21 cellular contexts compared by ENCODE assay signal in the genomic region with DNA sequence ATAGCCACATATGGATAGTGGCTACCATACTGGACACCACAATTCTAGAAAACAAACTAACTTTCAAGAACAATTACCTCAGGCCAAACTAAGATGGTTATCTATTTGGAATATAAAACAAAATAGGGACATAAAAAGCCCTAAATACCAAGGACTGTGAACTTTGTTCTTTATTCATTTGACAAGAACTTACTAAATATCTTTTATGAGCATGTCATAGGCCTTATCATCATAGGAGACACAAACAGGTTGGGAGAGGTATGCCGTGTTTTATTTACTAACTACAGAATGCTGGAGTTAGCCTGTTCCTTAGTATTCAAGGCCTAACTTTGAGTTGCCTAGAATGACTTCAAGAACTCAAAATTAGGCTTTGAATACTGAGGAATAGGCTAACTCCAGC.
"Had no signal": no experiment of that assay in that cellular context is flagged by ENCODE, and none has a peak within 500 bp of the region (broad histone marks: within the 10 kb centered on the region; RNA-seq: fewer than 3 reads in every experiment).

No MANE protein-coding gene starts in this region.

- H3K9me3 ChIP-seq: body of pancreas, gastrocnemius medialis, heart left ventricle, pancreas, tibial artery had no signal

- H3K4me1 ChIP-seq: body of pancreas, pancreas had no signal

- H3K27me3 ChIP-seq: body of pancreas, dorsolateral prefrontal cortex, gastrocnemius medialis, heart left ventricle, pancreas, tibial artery had no signal

- FAIRE-seq: colon, pancreas, TTC549 had no signal

- H3K4me3 ChIP-seq: body of pancreas, dorsolateral prefrontal cortex, gastrocnemius medialis, heart left ventricle, pancreas, tibial artery had no signal

- H3K4me3 Mint-ChIP-seq: activated CD4-positive, alpha-beta memory T cell treated with anti-CD3 and anti-CD28 coated beads for 36 hours; activated T-helper 1 cell treated with anti-CD3 and anti-CD28 coated beads, Interleukin-12 subunit alpha, Interleukin-12 subunit beta, Interleukin-2, Interleukin-4 antibody, amounts not matched to agents 30 ng/mL and 10 ng/mL and 1 ng/mL, durations not matched to agents 14 hours and 24 hours and 36 hours; naive thymus-derived CD8-positive, alpha-beta T cell; T-helper 2 cell treated with Interferon-gamma antibody and Interleukin-4, amounts not matched to agents 5 μg/mL and 100 μg/mL, for 36 hours had no signal

- H3K27ac Mint-ChIP-seq: activated naive CD4-positive, alpha-beta T cell treated with anti-CD3 and anti-CD28 coated beads, Interleukin-2, amount 50 U/mL, for 72 hours; activated T-helper 1 cell treated with anti-CD3 and anti-CD28 coated beads, Interleukin-12 subunit alpha, Interleukin-12 subunit beta, Interleukin-2, Interleukin-4 antibody, amounts not matched to agents 30 ng/mL and 10 ng/mL and 1 ng/mL, durations not matched to agents 14 hours and 24 hours and 36 hours; T-helper 2 cell treated with Interferon-gamma antibody and Interleukin-4, amounts not matched to agents 5 μg/mL and 100 μg/mL, for 36 hours had no signal

- H3K9me3 Mint-ChIP-seq: activated CD4-positive, alpha-beta memory T cell treated with anti-CD3 and anti-CD28 coated beads for 36 hours; activated naive CD4-positive, alpha-beta T cell treated with anti-CD3 and anti-CD28 coated beads, Interleukin-2, amount 50 U/mL, for 72 hours; activated T-helper 1 cell treated with anti-CD3 and anti-CD28 coated beads, Interleukin-12 subunit alpha, Interleukin-12 subunit beta, Interleukin-2, Interleukin-4 antibody, amounts not matched to agents 30 ng/mL and 10 ng/mL and 1 ng/mL, durations not matched to agents 14 hours and 24 hours and 36 hours; naive thymus-derived CD8-positive, alpha-beta T cell; T-helper 2 cell treated with Interferon-gamma antibody and Interleukin-4, amounts not matched to agents 5 μg/mL and 100 μg/mL, for 36 hours had no signal

- ATAC-seq: activated naive CD4-positive, alpha-beta T cell treated with anti-CD3 and anti-CD28 coated beads, Interleukin-2, amount 50 U/mL, for 72 hours; body of pancreas; naive thymus-derived CD8-positive, alpha-beta T cell had no signal

- DNase-seq: activated CD4-positive, alpha-beta memory T cell treated with anti-CD3 and anti-CD28 coated beads for 36 hours; activated gamma-delta T cell treated with Interleukin-2 at 50 U/mL for 16 hours; activated T-cell treated with anti-CD3 and anti-CD28 coated beads for 4 hours; amniotic stem cell; body of pancreas; central memory CD4-positive, alpha-beta T cell; dorsolateral prefrontal cortex; gastrocnemius medialis; heart left ventricle; kidney glomerular epithelial cell; left ventricle myocardium superior; mesendoderm; naive thymus-derived CD8-positive, alpha-beta T cell; pancreas; stimulated activated naive CD4-positive, alpha-beta T cell; tibial artery had no signal

- H3K27ac ChIP-seq: body of pancreas, dorsolateral prefrontal cortex, pancreas, tibial artery had no signal

- H3K27me3 Mint-ChIP-seq: activated CD4-positive, alpha-beta memory T cell treated with anti-CD3 and anti-CD28 coated beads for 36 hours; naive thymus-derived CD8-positive, alpha-beta T cell had no signal
